In genomic region chr15:32578482-32578881, GRCh38 we compare ENCODE assay signal across 8 cellular contexts. TPM values are rescaled to one million over a fixed set of nuclear protein-coding genes. Genes with fewer than 3 reads are reported as not detected.
DNase-seq lines count a peak whose midpoint lies in the region; ATAC-seq and TF ChIP-seq lines count a peak whose summit lies in the region.
"Not testable (repeated sequence)": the region's sequence is repeated elsewhere in the genome, so short reads cannot be mapped to it uniquely, and the experiment has no call there.
"Had no signal": no experiment of that assay in that cellular context is flagged by ENCODE, and none has a peak within 500 bp of the region (broad histone marks: within the 10 kb centered on the region; RNA-seq: fewer than 3 reads in every experiment).

No MANE protein-coding gene starts in this region.

- not testable (repeated sequence) for H3K4me2 ChIP-seq in H9 (ENCODE audit: insufficient read depth, insufficient read length, low read length); neural cell (ENCODE audit: low read length)
- peak overlapping the region; percentile 51 for H3K4me2 ChIP-seq in OCI-LY1 (ENCODE audit: low read length)

- not testable (repeated sequence) for H2AK5ac ChIP-seq in H9 (ENCODE audit: insufficient read length, low read length)

- not testable (repeated sequence) for H3F3A ChIP-seq in OCI-LY1 (ENCODE audit: insufficient read depth, low read length); neural cell (ENCODE audit: insufficient read depth, low read length, poor library complexity, severe bottlenecking)

- POLR2A ChIA-PET in activated B cell treated with CpG ODN at 0.5 μM for 24 hours (lab: Charles Lee), result not testable (repeated sequence)

- not testable (repeated sequence) for H2BK15ac ChIP-seq in H9 (ENCODE audit: low read depth, low read length)

- H2BK120ac ChIP-seq in H9 (ENCODE audit: low read depth, low read length, poor library complexity, severe bottlenecking), result not testable (repeated sequence)

- not testable (repeated sequence) for H3K4ac ChIP-seq in H9 (ENCODE audit: low read depth, low read length)

- whole genome bisulfite sequencing in H9 (ENCODE audit: extremely low coverage, insufficient read length, low lambda C conversion rate), result no CpG with 5 or more reads among the region's 4 CpGs

- not testable (repeated sequence) for H2BK20ac ChIP-seq in H9 (ENCODE audit: low read depth, low read length, poor library complexity, severe bottlenecking)

- not testable (repeated sequence) for TF ChIP-seq CTCF in H9 (conservative IDR thresholded peaks at IDR 0.05); OCI-LY1 (IDR thresholded peaks at IDR 0.05; ENCODE audit: low read length); activated B cell treated with CpG ODN at 0.5 μM for 24 hours (IDR thresholded peaks at IDR 0.05); neural cell (IDR thresholded peaks at IDR 0.05; ENCODE audit: poor library complexity, severe bottlenecking)

- H3K4me1 ChIP-seq in H9 (ENCODE audit: insufficient read depth, low read length), result not testable (repeated sequence)
- H3K4me1 ChIP-seq in OCI-LY1 (ENCODE audit: insufficient read depth, low read length, severe bottlenecking), result peaks cover 19% of the 10 kb centered on the region

- H3K4me1 Mint-ChIP-seq in H9; activated B cell treated with CpG ODN at 0.5 μM for 24 hours; activated CD8-positive, alpha-beta memory T cell treated with anti-CD3 and anti-CD28 coated beads, Interleukin-2, amount 10 ng/mL, durations not matched to agents 7 days and 5 days; activated naive CD4-positive, alpha-beta T cell treated with anti-CD3 and anti-CD28 coated beads for 36 hours (ENCODE audit: low read depth); effector memory CD8-positive, alpha-beta T cell (ENCODE audit: low read depth in 2 of 2): not testable (repeated sequence)

- not testable (repeated sequence) for H3K27ac ChIP-seq in H9 (ENCODE audit: insufficient read length, low read depth, low read length); neural cell (ENCODE audit: low read length)
- peak overlapping the region; percentile 63 for H3K27ac ChIP-seq in OCI-LY1 (ENCODE audit: low read depth, low read length, poor library complexity, severe bottlenecking)

- CTCF ChIA-PET in activated B cell treated with CpG ODN at 0.5 μM for 24 hours (lab: Charles Lee); activated CD8-positive, alpha-beta memory T cell treated with anti-CD3 and anti-CD28 coated beads, Interleukin-2, amount 10 ng/mL, durations not matched to agents 7 days and 5 days (lab: Charles Lee); activated naive CD4-positive, alpha-beta T cell treated with anti-CD3 and anti-CD28 coated beads for 36 hours (lab: Charles Lee): not testable (repeated sequence)

- TF ChIP-seq RAD21 in neural cell (conservative IDR thresholded peaks at IDR 0.05), result not testable (repeated sequence)

- not testable (repeated sequence) for H3K14ac ChIP-seq in H9 (ENCODE audit: insufficient read depth, low read length)

- H3K79me1 ChIP-seq in H9 (ENCODE audit: insufficient read depth, low read depth, low read length, poor library complexity, severe bottlenecking), result not testable (repeated sequence)

- H2AFZ ChIP-seq in H9 (ENCODE audit: low read length); OCI-LY1 (ENCODE audit: low read length); neural cell (ENCODE audit: low read depth, low read length): not testable (repeated sequence)

- H3K79me2 ChIP-seq in H9 (ENCODE audit: insufficient read depth, low read length); OCI-LY1 (ENCODE audit: insufficient read depth, low read length); neural cell (replicated peaks; ENCODE audit: insufficient read depth, low read length): not testable (repeated sequence)

- H3K56ac ChIP-seq in H9 (ENCODE audit: insufficient read length, low read depth, low read length), result not testable (repeated sequence)

- not testable (repeated sequence) for H3T11ph ChIP-seq in H9 (ENCODE audit: low read length)

- H2BK5ac ChIP-seq in H9 (ENCODE audit: insufficient read length, low read length), result not testable (repeated sequence)

- not testable (repeated sequence) for H4K20me1 ChIP-seq in H9 (ENCODE audit: control insufficient read depth, insufficient read depth, insufficient read length); OCI-LY1 (ENCODE audit: insufficient read depth, low read length); neural cell (ENCODE audit: insufficient read depth)

- not testable (repeated sequence) for H3K23ac ChIP-seq in H9 (ENCODE audit: insufficient read length, low read depth, low read length)

- not testable (repeated sequence) for H4K91ac ChIP-seq in H9 (ENCODE audit: insufficient read length, low read depth, low read length)

- H3K4me3 Mint-ChIP-seq in H9 (peak overlapping the region in 1 of 2 experiments; percentile 65; a peak in 3 of 5 replicates), activated B cell treated with CpG ODN at 0.5 μM for 24 hours (peak overlapping the region; percentile 68)
- peak overlapping the region; percentile 51 for H3K4me3 Mint-ChIP-seq in activated CD8-positive, alpha-beta memory T cell treated with anti-CD3 and anti-CD28 coated beads, Interleukin-2, amount 10 ng/mL, durations not matched to agents 7 days and 5 days
- H3K4me3 Mint-ChIP-seq in activated naive CD4-positive, alpha-beta T cell treated with anti-CD3 and anti-CD28 coated beads for 36 hours, result peak overlapping the region; percentile 41
- peak overlapping the region; percentile 49 to 63 for H3K4me3 Mint-ChIP-seq in effector memory CD8-positive, alpha-beta T cell

- H3K9me2 ChIP-seq in OCI-LY1 (ENCODE audit: low read depth, low read length); neural cell (ENCODE audit: insufficient read depth, low read length): not testable (repeated sequence)

- H2BK12ac ChIP-seq in H9 (ENCODE audit: insufficient read length, low read depth, low read length), result not testable (repeated sequence)

- peak; percentile 14 for TF ChIP-seq EP300 in neural cell (conservative IDR thresholded peaks at IDR 0.05; ENCODE audit: poor library complexity, severe bottlenecking)

- H3K9ac ChIP-seq in H9 (ENCODE audit: extremely low read depth, insufficient read length, low read length); OCI-LY1 (ENCODE audit: low read length); neural cell (ENCODE audit: low read length): not testable (repeated sequence)

- not testable (repeated sequence) for H3K36me3 Mint-ChIP-seq in H9 (ENCODE audit: insufficient read depth in 1 of 3, low read depth in 3 of 3); activated B cell treated with CpG ODN at 0.5 μM for 24 hours (ENCODE audit: low read depth); activated CD8-positive, alpha-beta memory T cell treated with anti-CD3 and anti-CD28 coated beads, Interleukin-2, amount 10 ng/mL, durations not matched to agents 7 days and 5 days; activated naive CD4-positive, alpha-beta T cell treated with anti-CD3 and anti-CD28 coated beads for 36 hours (ENCODE audit: low read depth); effector memory CD8-positive, alpha-beta T cell (ENCODE audit: insufficient read depth)

- H3K36me3 ChIP-seq in OCI-LY1 (ENCODE audit: insufficient read depth, low read length); neural cell (ENCODE audit: insufficient read depth, low read length): not testable (repeated sequence)

- not testable (repeated sequence) for ATAC-seq in activated B cell treated with CpG ODN at 0.5 μM for 24 hours (ENCODE audit: low read depth); activated CD8-positive, alpha-beta memory T cell treated with anti-CD3 and anti-CD28 coated beads, Interleukin-2, amount 10 ng/mL, durations not matched to agents 7 days and 5 days; effector memory CD8-positive, alpha-beta T cell (replicated peaks)

- intact Hi-C loops in activated B cell treated with CpG ODN at 0.5 μM for 24 hours (cut with micrococcal nuclease); activated naive CD4-positive, alpha-beta T cell treated with anti-CD3 and anti-CD28 coated beads for 36 hours (cut with micrococcal nuclease): not testable (repeated sequence)

- not testable (repeated sequence) for H3K27me3 Mint-ChIP-seq in H9 (ENCODE audit: low read depth); activated B cell treated with CpG ODN at 0.5 μM for 24 hours; activated CD8-positive, alpha-beta memory T cell treated with anti-CD3 and anti-CD28 coated beads, Interleukin-2, amount 10 ng/mL, durations not matched to agents 7 days and 5 days; activated naive CD4-positive, alpha-beta T cell treated with anti-CD3 and anti-CD28 coated beads for 36 hours (ENCODE audit: low read depth); effector memory CD8-positive, alpha-beta T cell

- H3K23me2 ChIP-seq in H9 (ENCODE audit: insufficient read length, low read depth, low read length, poor library complexity, severe bottlenecking), result not testable (repeated sequence)

- H3K27ac Mint-ChIP-seq in H9, result peak overlapping the region in 2 of 3 experiments; percentile 5 to 63; a peak in 1 of 7 replicates
- not testable (repeated sequence) for H3K27ac Mint-ChIP-seq in activated B cell treated with CpG ODN at 0.5 μM for 24 hours
- H3K27ac Mint-ChIP-seq in activated CD8-positive, alpha-beta memory T cell treated with anti-CD3 and anti-CD28 coated beads, Interleukin-2, amount 10 ng/mL, durations not matched to agents 7 days and 5 days, result peak overlapping the region; percentile 67
- peak overlapping the region; percentile 41 for H3K27ac Mint-ChIP-seq in activated naive CD4-positive, alpha-beta T cell treated with anti-CD3 and anti-CD28 coated beads for 36 hours
- peak overlapping the region; percentile 44 to 62 for H3K27ac Mint-ChIP-seq in effector memory CD8-positive, alpha-beta T cell

- DNase-seq in H9; activated B cell treated with CpG ODN at 0.5 μM for 24 hours; effector memory CD8-positive, alpha-beta T cell: not testable (repeated sequence)
- DNase-seq in activated CD8-positive, alpha-beta memory T cell treated with anti-CD3 and anti-CD28 coated beads, Interleukin-2, amount 10 ng/mL, durations not matched to agents 7 days and 5 days, result peak; percentile 42
- DNase-seq in activated naive CD4-positive, alpha-beta T cell treated with anti-CD3 and anti-CD28 coated beads for 36 hours, result peak; percentile 3

- H3K18ac ChIP-seq in H9 (ENCODE audit: insufficient read length, low read depth, low read length), result not testable (repeated sequence)

- H3K27me3 ChIP-seq in H9 (ENCODE audit: insufficient read depth, low read length); OCI-LY1 (ENCODE audit: insufficient read depth, low read length); neural cell (ENCODE audit: insufficient read depth, low read depth, low read length): not testable (repeated sequence)

- peak overlapping the region; percentile 25 for H3K4me3 ChIP-seq in OCI-LY1 (ENCODE audit: low read depth, low read length, poor library complexity, severe bottlenecking)
- H3K4me3 ChIP-seq in neural cell (ENCODE audit: low read length), result not testable (repeated sequence)

- H4K8ac ChIP-seq in H9 (replicated peaks; ENCODE audit: insufficient read length, low read depth, low read length), result not testable (repeated sequence)

- not testable (repeated sequence) for H3K9me3 ChIP-seq in H9 (ENCODE audit: control insufficient read depth, low read depth, low read length); OCI-LY1 (ENCODE audit: low read length); neural cell (ENCODE audit: low read length)

- H4K5ac ChIP-seq in H9 (ENCODE audit: insufficient read length, low read depth, low read length), result not testable (repeated sequence)

- not testable (repeated sequence) for H3K9me3 Mint-ChIP-seq in H9; activated B cell treated with CpG ODN at 0.5 μM for 24 hours; activated CD8-positive, alpha-beta memory T cell treated with anti-CD3 and anti-CD28 coated beads, Interleukin-2, amount 10 ng/mL, durations not matched to agents 7 days and 5 days (ENCODE audit: low read depth); activated naive CD4-positive, alpha-beta T cell treated with anti-CD3 and anti-CD28 coated beads for 36 hours; effector memory CD8-positive, alpha-beta T cell

RNA-seq across cellular contexts. Expression of gene GOLGA8N, which starts 14.8 kb away (rescaled TPM):
- total RNA-seq in H9 (2021) (0.50 and 0.57 TPM in 2 replicates), activated B cell treated with CpG ODN at 0.5 μM for 24 hours (4.3 and 5.6 TPM in 2 replicates)
- 10 to 100 TPM; 15.6 to 22.9 TPM for total RNA-seq in activated CD8-positive, alpha-beta memory T cell treated with anti-CD3 and anti-CD28 coated beads, Interleukin-2, amount 10 ng/mL, durations not matched to agents 7 days and 5 days
- 1 to 10 TPM; 1.4 to 2.2 TPM for total RNA-seq in activated naive CD4-positive, alpha-beta T cell treated with anti-CD3 and anti-CD28 coated beads for 36 hours
- polyA plus RNA-seq in neural cell, result 0.61 and 0.68 TPM in 2 replicates
- 0.35 and 0.97 TPM in 2 replicates for polyA minus RNA-seq in neural cell
- total RNA-seq: G401 had no signal

RNA-seq across cellular contexts. Expression of gene ARHGAP11A, which starts 36.8 kb away (rescaled TPM):
- total RNA-seq in H9 (2021), result 94.2 and 94.4 TPM in 2 replicates
- 5.3 and 7.5 TPM in 2 replicates for total RNA-seq in activated B cell treated with CpG ODN at 0.5 μM for 24 hours
- 100 to 1,000 TPM; 139 to 141 TPM for total RNA-seq in activated CD8-positive, alpha-beta memory T cell treated with anti-CD3 and anti-CD28 coated beads, Interleukin-2, amount 10 ng/mL, durations not matched to agents 7 days and 5 days
- total RNA-seq in activated naive CD4-positive, alpha-beta T cell treated with anti-CD3 and anti-CD28 coated beads for 36 hours, result 100 to 1,000 TPM; 131 to 134 TPM
- 0.20 and 0.50 TPM in 2 replicates for polyA plus RNA-seq in neural cell
- 1.6 and 2.7 TPM in 2 replicates for polyA minus RNA-seq in neural cell

Comparison
In these comparisons a context has a peak if more than half of its experiments do, and no peak if none do; other contexts are left out.
1. RNA of gene ARHGAP11A, which starts 36.8 kb away (total RNA-seq): 139 to 141 TPM in activated CD8-positive, alpha-beta memory T cell treated with anti-CD3 and anti-CD28 coated beads, Interleukin-2, amount 10 ng/mL, durations not matched to agents 7 days and 5 days, 131 to 134 TPM in activated naive CD4-positive, alpha-beta T cell treated with anti-CD3 and anti-CD28 coated beads for 36 hours and 94.2 to 94.4 TPM in H9; 5.3 to 7.5 TPM in activated B cell treated with CpG ODN at 0.5 μM for 24 hours; every median in the first group is over 10 times any median in the second.